1 cellular context compared by ENCODE assay signal in genomic region chr9:19201899-19202891, GRCh38.
TF ChIP-seq lines count a peak whose summit lies in the region.

No MANE protein-coding gene starts in this region.

TF ChIP-seq in HepG2, 621 proteins besides CTCF, POLR2A, EP300 and RAD21 (continued from another document and continues in another):
- TF ChIP-seq BRF2 (CRISPR knock-in tag; IDR thresholded peaks at IDR 0.05) (0 out of 2 replicates have a peak, but pooled peaks have one; percentile 50), ZNF792 (CRISPR knock-in tag; IDR thresholded peaks at IDR 0.05) (no peak), HOXA3 (CRISPR knock-in tag; IDR thresholded peaks at IDR 0.05) (peak; percentile 28; the same call in 1 of the 2 replicates), TBX2 (CRISPR knock-in tag; IDR thresholded peaks at IDR 0.05; ENCODE audit: borderline replicate concordance) (peak; percentile 79), HOMEZ (CRISPR knock-in tag; IDR thresholded peaks at IDR 0.05; ENCODE audit: low read depth) (peak; percentile 43; the same call in 1 of the 2 replicates), ISL2 (CRISPR knock-in tag; IDR thresholded peaks at IDR 0.05) (peak; percentile 98), ATF5 (CRISPR knock-in tag; IDR thresholded peaks at IDR 0.05; ENCODE audit: low read depth) (no peak), ZNF441 (CRISPR knock-in tag; IDR thresholded peaks at IDR 0.05; ENCODE audit: borderline replicate concordance) (no peak), HOXA5 (CRISPR knock-in tag; IDR thresholded peaks at IDR 0.05) (peak; percentile 60; the same call in 1 of the 2 replicates), CCDC6 (CRISPR knock-in tag; IDR thresholded peaks at IDR 0.05) (peak; percentile 40; the same call in 1 of the 2 replicates), TAF1 (CRISPR knock-in tag; IDR thresholded peaks at IDR 0.05) (no peak), HMG20A (CRISPR knock-in tag; IDR thresholded peaks at IDR 0.05; ENCODE audit: borderline replicate concordance) (peak; percentile 78; the same call in 1 of the 2 replicates), HNRNPL (IDR thresholded peaks at IDR 0.05; ENCODE audit: low read depth, low read length) (peak; percentile 60; the same call in 1 of the 2 replicates), MYNN (CRISPR knock-in tag; IDR thresholded peaks at IDR 0.05; ENCODE audit: low read depth) (no peak), MED8 (CRISPR knock-in tag; IDR thresholded peaks at IDR 0.05; ENCODE audit: insufficient replicate concordance) (no peak), ZNF75D (CRISPR knock-in tag; IDR thresholded peaks at IDR 0.05; ENCODE audit: borderline replicate concordance) (no peak), ZNF7 (CRISPR knock-in tag; IDR thresholded peaks at IDR 0.05) (no peak), ZNF670 (CRISPR knock-in tag; IDR thresholded peaks at IDR 0.05; ENCODE audit: borderline replicate concordance) (0 out of 2 replicates have a peak, but pooled peaks have one; percentile 41), CHCHD3 (CRISPR knock-in tag; IDR thresholded peaks at IDR 0.05) (no peak), HCFC1 (IDR thresholded peaks at IDR 0.05; ENCODE audit: low read depth, low read length) (no peak), ZNF878 (CRISPR knock-in tag; IDR thresholded peaks at IDR 0.05) (no peak; the same call in 1 of the 2 replicates), KLF11 (CRISPR knock-in tag; IDR thresholded peaks at IDR 0.05) (no peak), PAWR (CRISPR knock-in tag; IDR thresholded peaks at IDR 0.05; ENCODE audit: borderline replicate concordance) (no peak), EED (CRISPR knock-in tag; IDR thresholded peaks at IDR 0.05) (no peak), ZNF781 (CRISPR knock-in tag; IDR thresholded peaks at IDR 0.05; ENCODE audit: borderline replicate concordance, not compliant biosample characterization) (peak; percentile 54), TBL1XR1 (IDR thresholded peaks at IDR 0.05; ENCODE audit: borderline replicate concordance, low read length, partially characterized antibody) (no peak), KAT2B (IDR thresholded peaks at IDR 0.05; ENCODE audit: borderline replicate concordance, low read depth, low read length) (no peak), FOXJ3 (CRISPR knock-in tag; IDR thresholded peaks at IDR 0.05; ENCODE audit: borderline replicate concordance) (peak; percentile 98), SP2 (CRISPR knock-in tag; IDR thresholded peaks at IDR 0.05) (no peak), PAXIP1 (CRISPR knock-in tag; conservative IDR thresholded peaks at IDR 0.05) (peak; percentile 97), BATF2 (CRISPR knock-in tag; IDR thresholded peaks at IDR 0.05) (no peak), ZNF572 (CRISPR knock-in tag; IDR thresholded peaks at IDR 0.05) (no peak), DMAP1 (CRISPR knock-in tag; IDR thresholded peaks at IDR 0.05) (peak; percentile 33; the same call in 1 of the 2 replicates), ZNF704 (CRISPR knock-in tag; IDR thresholded peaks at IDR 0.05; ENCODE audit: borderline replicate concordance) (no peak), CREM (IDR thresholded peaks at IDR 0.05) (peak; percentile 94), CREM (CRISPR knock-in tag; IDR thresholded peaks at IDR 0.05) (no peak), ARID2 (CRISPR knock-in tag; IDR thresholded peaks at IDR 0.05; ENCODE audit: borderline replicate concordance) (0 out of 2 replicates have a peak, but pooled peaks have one; percentile 72), TCF12 (IDR thresholded peaks at IDR 0.05) (no peak), TCF12 (CRISPR knock-in tag; IDR thresholded peaks at IDR 0.05) (no peak)
- TF ChIP-seq, protein P1, sequence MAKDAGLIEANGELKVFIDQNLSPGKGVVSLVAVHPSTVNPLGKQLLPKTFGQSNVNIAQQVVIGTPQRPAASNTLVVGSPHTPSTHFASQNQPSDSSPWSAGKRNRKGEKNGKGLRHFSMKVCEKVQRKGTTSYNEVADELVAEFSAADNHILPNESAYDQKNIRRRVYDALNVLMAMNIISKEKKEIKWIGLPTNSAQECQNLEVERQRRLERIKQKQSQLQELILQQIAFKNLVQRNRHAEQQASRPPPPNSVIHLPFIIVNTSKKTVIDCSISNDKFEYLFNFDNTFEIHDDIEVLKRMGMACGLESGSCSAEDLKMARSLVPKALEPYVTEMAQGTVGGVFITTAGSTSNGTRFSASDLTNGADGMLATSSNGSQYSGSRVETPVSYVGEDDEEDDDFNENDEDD (CRISPR knock-in tag; IDR thresholded peaks at IDR 0.05; ENCODE audit: borderline replicate concordance), result no peak
- TF ChIP-seq, protein P2, sequence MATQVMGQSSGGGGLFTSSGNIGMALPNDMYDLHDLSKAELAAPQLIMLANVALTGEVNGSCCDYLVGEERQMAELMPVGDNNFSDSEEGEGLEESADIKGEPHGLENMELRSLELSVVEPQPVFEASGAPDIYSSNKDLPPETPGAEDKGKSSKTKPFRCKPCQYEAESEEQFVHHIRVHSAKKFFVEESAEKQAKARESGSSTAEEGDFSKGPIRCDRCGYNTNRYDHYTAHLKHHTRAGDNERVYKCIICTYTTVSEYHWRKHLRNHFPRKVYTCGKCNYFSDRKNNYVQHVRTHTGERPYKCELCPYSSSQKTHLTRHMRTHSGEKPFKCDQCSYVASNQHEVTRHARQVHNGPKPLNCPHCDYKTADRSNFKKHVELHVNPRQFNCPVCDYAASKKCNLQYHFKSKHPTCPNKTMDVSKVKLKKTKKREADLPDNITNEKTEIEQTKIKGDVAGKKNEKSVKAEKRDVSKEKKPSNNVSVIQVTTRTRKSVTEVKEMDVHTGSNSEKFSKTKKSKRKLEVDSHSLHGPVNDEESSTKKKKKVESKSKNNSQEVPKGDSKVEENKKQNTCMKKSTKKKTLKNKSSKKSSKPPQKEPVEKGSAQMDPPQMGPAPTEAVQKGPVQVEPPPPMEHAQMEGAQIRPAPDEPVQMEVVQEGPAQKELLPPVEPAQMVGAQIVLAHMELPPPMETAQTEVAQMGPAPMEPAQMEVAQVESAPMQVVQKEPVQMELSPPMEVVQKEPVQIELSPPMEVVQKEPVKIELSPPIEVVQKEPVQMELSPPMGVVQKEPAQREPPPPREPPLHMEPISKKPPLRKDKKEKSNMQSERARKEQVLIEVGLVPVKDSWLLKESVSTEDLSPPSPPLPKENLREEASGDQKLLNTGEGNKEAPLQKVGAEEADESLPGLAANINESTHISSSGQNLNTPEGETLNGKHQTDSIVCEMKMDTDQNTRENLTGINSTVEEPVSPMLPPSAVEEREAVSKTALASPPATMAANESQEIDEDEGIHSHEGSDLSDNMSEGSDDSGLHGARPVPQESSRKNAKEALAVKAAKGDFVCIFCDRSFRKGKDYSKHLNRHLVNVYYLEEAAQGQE (IDR thresholded peaks at IDR 0.05; ENCODE audit: borderline replicate concordance in 1 of 2, low read depth in 1 of 2, low read length in 2 of 2), result 0 out of 4 replicates have a peak, but pooled peaks of 1 of the 2 experiments have one; percentile 24
- TF ChIP-seq, protein P3, sequence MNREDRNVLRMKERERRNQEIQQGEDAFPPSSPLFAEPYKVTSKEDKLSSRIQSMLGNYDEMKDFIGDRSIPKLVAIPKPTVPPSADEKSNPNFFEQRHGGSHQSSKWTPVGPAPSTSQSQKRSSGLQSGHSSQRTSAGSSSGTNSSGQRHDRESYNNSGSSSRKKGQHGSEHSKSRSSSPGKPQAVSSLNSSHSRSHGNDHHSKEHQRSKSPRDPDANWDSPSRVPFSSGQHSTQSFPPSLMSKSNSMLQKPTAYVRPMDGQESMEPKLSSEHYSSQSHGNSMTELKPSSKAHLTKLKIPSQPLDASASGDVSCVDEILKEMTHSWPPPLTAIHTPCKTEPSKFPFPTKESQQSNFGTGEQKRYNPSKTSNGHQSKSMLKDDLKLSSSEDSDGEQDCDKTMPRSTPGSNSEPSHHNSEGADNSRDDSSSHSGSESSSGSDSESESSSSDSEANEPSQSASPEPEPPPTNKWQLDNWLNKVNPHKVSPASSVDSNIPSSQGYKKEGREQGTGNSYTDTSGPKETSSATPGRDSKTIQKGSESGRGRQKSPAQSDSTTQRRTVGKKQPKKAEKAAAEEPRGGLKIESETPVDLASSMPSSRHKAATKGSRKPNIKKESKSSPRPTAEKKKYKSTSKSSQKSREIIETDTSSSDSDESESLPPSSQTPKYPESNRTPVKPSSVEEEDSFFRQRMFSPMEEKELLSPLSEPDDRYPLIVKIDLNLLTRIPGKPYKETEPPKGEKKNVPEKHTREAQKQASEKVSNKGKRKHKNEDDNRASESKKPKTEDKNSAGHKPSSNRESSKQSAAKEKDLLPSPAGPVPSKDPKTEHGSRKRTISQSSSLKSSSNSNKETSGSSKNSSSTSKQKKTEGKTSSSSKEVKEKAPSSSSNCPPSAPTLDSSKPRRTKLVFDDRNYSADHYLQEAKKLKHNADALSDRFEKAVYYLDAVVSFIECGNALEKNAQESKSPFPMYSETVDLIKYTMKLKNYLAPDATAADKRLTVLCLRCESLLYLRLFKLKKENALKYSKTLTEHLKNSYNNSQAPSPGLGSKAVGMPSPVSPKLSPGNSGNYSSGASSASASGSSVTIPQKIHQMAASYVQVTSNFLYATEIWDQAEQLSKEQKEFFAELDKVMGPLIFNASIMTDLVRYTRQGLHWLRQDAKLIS (CRISPR knock-in tag; IDR thresholded peaks at IDR 0.05), result no peak
